In genomic region chr10:8065651-8066050, GRCh38 we compare ENCODE assay signal across 12 cellular contexts. TPM values are rescaled to one million over a fixed set of nuclear protein-coding genes. Genes with fewer than 3 reads are reported as not detected.
DNase-seq lines count a peak whose midpoint lies in the region; ATAC-seq lines count a peak whose summit lies in the region.
"Had no signal": no experiment of that assay in that cellular context is flagged by ENCODE, and none has a peak within 500 bp of the region (broad histone marks: within the 10 kb centered on the region; RNA-seq: fewer than 3 reads in every experiment).

No MANE protein-coding gene starts in this region.

- H4K8ac ChIP-seq in neuronal stem cell (ENCODE audit: low read depth, low read length), result no peak overlapping the region

- H3K4me2 ChIP-seq in neuronal stem cell (ENCODE audit: insufficient read depth, low read length, poor library complexity, severe bottlenecking), result no peak overlapping the region

- DNase-seq in AG08395 (ENCODE audit: low spot score), result peak; percentile 35
- DNase-seq in activated T-helper 1 cell treated with anti-CD3 and anti-CD28 coated beads, Interleukin-12 subunit alpha, Interleukin-12 subunit beta, Interleukin-2, Interleukin-4 antibody, amounts not matched to agents 30 ng/mL and 10 ng/mL and 1 ng/mL, durations not matched to agents 14 hours and 24 hours and 36 hours (ENCODE audit: low spot score), result no peak
- peak; percentile 18 for DNase-seq in kidney glomerular epithelial cell (lab: John Stamatoyannopoulos, UW)
- DNase-seq in pons (ENCODE audit: low spot score), result no peak
- no peak for DNase-seq in neuronal stem cell (ENCODE audit: low spot score)
- no peak for DNase-seq in stimulated activated naive CD4-positive, alpha-beta T cell treated with Interleukin-2 at 50 U/mL for 16 hours (lab: John Stamatoyannopoulos, UW)
- DNase-seq: effector memory CD4-positive, alpha-beta T cell; hippocampal formation; NCI-H2171 had no signal

- H2AK5ac ChIP-seq in neuronal stem cell (ENCODE audit: low read depth, low read length), result no peak overlapping the region

- H3K4me1 Mint-ChIP-seq in activated T-helper 1 cell treated with anti-CD3 and anti-CD28 coated beads, Interleukin-12 subunit alpha, Interleukin-12 subunit beta, Interleukin-2, Interleukin-4 antibody, amounts not matched to agents 30 ng/mL and 10 ng/mL and 1 ng/mL, durations not matched to agents 14 hours and 24 hours and 36 hours (ENCODE audit: low read depth), result peaks cover 92% of the 10 kb centered on the region

- no peak overlapping the region for H3K14ac ChIP-seq in neuronal stem cell (ENCODE audit: low read length)

- peaks cover 0 to 82% (median 17%) of the 10 kb centered on the region in 3 experiments for H3K27me3 ChIP-seq in neuronal stem cell (ENCODE audit: control insufficient read depth in 3 of 3, insufficient read depth in 3 of 3, low read depth in 1 of 3, low read length in 3 of 3)

- H2BK5ac ChIP-seq in neuronal stem cell (ENCODE audit: low read length), result no peak overlapping the region

- no peak overlapping the region for H3K9ac ChIP-seq in neuronal stem cell (ENCODE audit: low read depth, low read length, poor library complexity)

- H3K18ac ChIP-seq in neuronal stem cell (ENCODE audit: low read length), result no peak overlapping the region

- no peak overlapping the region for H3K27ac ChIP-seq in neuronal stem cell (replicated peaks; ENCODE audit: low read length)

- no peak overlapping the region for H3K4ac ChIP-seq in neuronal stem cell (ENCODE audit: low read length)

- H3K36me3 Mint-ChIP-seq in activated T-helper 1 cell treated with anti-CD3 and anti-CD28 coated beads, Interleukin-12 subunit alpha, Interleukin-12 subunit beta, Interleukin-2, Interleukin-4 antibody, amounts not matched to agents 30 ng/mL and 10 ng/mL and 1 ng/mL, durations not matched to agents 14 hours and 24 hours and 36 hours (ENCODE audit: low read depth), result peaks cover 77% of the 10 kb centered on the region

- peaks cover 0 to 29% of the 10 kb centered on the region in 2 donors for H3K4me1 ChIP-seq in neuronal stem cell (ENCODE audit: control insufficient read depth in 2 of 2, insufficient read depth in 1 of 2, low read depth in 1 of 2, low read length in 2 of 2)

- H3K27me3 Mint-ChIP-seq in activated T-helper 1 cell treated with anti-CD3 and anti-CD28 coated beads, Interleukin-12 subunit alpha, Interleukin-12 subunit beta, Interleukin-2, Interleukin-4 antibody, amounts not matched to agents 30 ng/mL and 10 ng/mL and 1 ng/mL, durations not matched to agents 14 hours and 24 hours and 36 hours (ENCODE audit: insufficient read depth), result peaks cover 2% of the 10 kb centered on the region

- no CpG with 5 or more reads among the region's 2 CpGs for WGBS in neuronal stem cell (ENCODE audit: extremely low coverage in 2 of 2, insufficient read length in 2 of 2, insufficient replicate concordance in 1 of 2), 2 donors

- H3K23ac ChIP-seq in neuronal stem cell (ENCODE audit: low read depth, low read length, poor library complexity), result no peak overlapping the region

- intact Hi-C loops in activated T-helper 1 cell treated with anti-CD3 and anti-CD28 coated beads, Interleukin-12 subunit alpha, Interleukin-12 subunit beta, Interleukin-2, Interleukin-4 antibody, amounts not matched to agents 30 ng/mL and 10 ng/mL and 1 ng/mL, durations not matched to agents 14 hours and 24 hours and 36 hours (cut with micrococcal nuclease), result loop anchor here (1.0 to 10.0 kb wide), 11 partner anchors 8 to 1141 kb away; no protein-coding TSS in a partner anchor

- H3K9me3 ChIP-seq in neuronal stem cell (replicated peaks in 1 of 2; ENCODE audit: control insufficient read depth in 2 of 2, insufficient read depth in 1 of 2, low read depth in 1 of 2, low read length in 2 of 2), result no peaks in the 10 kb centered on the region

- no peak overlapping the region for H2BK15ac ChIP-seq in neuronal stem cell (ENCODE audit: low read length)

- H2AFZ ChIP-seq in neuronal stem cell (ENCODE audit: low read length), result no peak overlapping the region

- no peak overlapping the region for H4K91ac ChIP-seq in neuronal stem cell (ENCODE audit: low read depth, low read length, poor library complexity)

- no peaks in the 10 kb centered on the region for H3K79me1 ChIP-seq in neuronal stem cell (ENCODE audit: low read depth, low read length)

- peak overlapping the region; percentile 77 for H3K4me3 Mint-ChIP-seq in activated T-helper 1 cell treated with anti-CD3 and anti-CD28 coated beads, Interleukin-12 subunit alpha, Interleukin-12 subunit beta, Interleukin-2, Interleukin-4 antibody, amounts not matched to agents 30 ng/mL and 10 ng/mL and 1 ng/mL, durations not matched to agents 14 hours and 24 hours and 36 hours

- H3K36me3 ChIP-seq in neuronal stem cell (replicated peaks in 1 of 2; ENCODE audit: control insufficient read depth in 2 of 2, insufficient read depth in 2 of 2, low read length in 2 of 2), result no peaks in the 10 kb centered on the region

- peak overlapping the region; percentile 88 for H3K27ac Mint-ChIP-seq in activated T-helper 1 cell treated with anti-CD3 and anti-CD28 coated beads, Interleukin-12 subunit alpha, Interleukin-12 subunit beta, Interleukin-2, Interleukin-4 antibody, amounts not matched to agents 30 ng/mL and 10 ng/mL and 1 ng/mL, durations not matched to agents 14 hours and 24 hours and 36 hours

- H2BK12ac ChIP-seq in neuronal stem cell (ENCODE audit: low read length), result no peak overlapping the region

- no peak overlapping the region for H2BK120ac ChIP-seq in neuronal stem cell (ENCODE audit: low read depth, low read length)

- H3K9me3 Mint-ChIP-seq in activated T-helper 1 cell treated with anti-CD3 and anti-CD28 coated beads, Interleukin-12 subunit alpha, Interleukin-12 subunit beta, Interleukin-2, Interleukin-4 antibody, amounts not matched to agents 30 ng/mL and 10 ng/mL and 1 ng/mL, durations not matched to agents 14 hours and 24 hours and 36 hours, result no peaks in the 10 kb centered on the region

- ATAC-seq in GM18520 (IDR thresholded peaks at IDR 0.05; ENCODE audit: unreplicated experiment) (peak; percentile 46), HG03432 (IDR thresholded peaks at IDR 0.05; ENCODE audit: unreplicated experiment) (no peak)
- ATAC-seq: sciatic nerve had no signal

- H3K4me3 ChIP-seq in neuronal stem cell (ENCODE audit: low read length in 2 of 2), result no peak overlapping the region

RNA-seq across cellular contexts. Expression of gene GATA3, which starts 11.2 kb away (rescaled TPM):
- 79.5 TPM in 2 replicates for total RNA-seq in activated T-helper 1 cell treated with anti-CD3 and anti-CD28 coated beads, Interleukin-12 subunit alpha, Interleukin-12 subunit beta, Interleukin-2, Interleukin-4 antibody, amounts not matched to agents 30 ng/mL and 10 ng/mL and 1 ng/mL, durations not matched to agents 14 hours and 24 hours and 36 hours
- 0.33 TPM for polyA plus RNA-seq in neuronal stem cell (2013, experiment 1 of 2)
- polyA plus RNA-seq in neuronal stem cell (2013, experiment 2 of 2), result 0.40 TPM

Comparison
In these comparisons a context has a peak if more than half of its experiments do, and no peak if none do; other contexts are left out.
1. DNase-seq: peak in AG08395 (single experiment) and kidney glomerular epithelial cell (single experiment); none in activated T-helper 1 cell treated with anti-CD3 and anti-CD28 coated beads, Interleukin-12 subunit alpha, Interleukin-12 subunit beta, Interleukin-2, Interleukin-4 antibody, amounts not matched to agents 30 ng/mL and 10 ng/mL and 1 ng/mL, durations not matched to agents 14 hours and 24 hours and 36 hours (single experiment), pons (single experiment), neuronal stem cell (single experiment) and stimulated activated naive CD4-positive, alpha-beta T cell treated with Interleukin-2 at 50 U/mL for 16 hours (single experiment).